In the genomic region with DNA sequence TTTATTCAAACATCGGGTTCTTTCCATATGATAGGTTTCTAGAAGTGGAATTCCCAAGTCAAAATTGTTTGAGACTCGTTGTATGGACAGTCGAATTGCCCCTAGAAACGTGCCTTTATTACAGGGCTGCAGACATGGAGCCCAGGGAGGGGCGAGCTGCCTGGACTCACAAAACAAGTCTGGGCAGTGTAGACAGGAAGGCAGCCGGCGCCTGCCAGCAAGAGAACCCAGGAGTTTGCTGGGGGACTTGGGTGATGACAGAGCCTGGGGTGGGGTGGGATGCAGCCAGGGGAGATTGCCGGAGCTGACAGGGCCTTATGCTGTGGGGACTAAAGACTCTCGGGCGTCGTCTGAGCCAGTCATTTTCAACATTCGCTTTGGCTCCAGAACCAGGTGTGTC, we compare ENCODE assay signal across 22 cellular contexts.
A peak's percentile ranks its signal among the peaks of the same experiment; 100 is the strongest.
DNase-seq lines count a peak whose midpoint lies in the region; ATAC-seq and TF ChIP-seq lines count a peak whose summit lies in the region.
"Had no signal": no experiment of that assay in that cellular context is flagged by ENCODE, and none has a peak within 500 bp of the region (broad histone marks: within the 10 kb centered on the region; RNA-seq: fewer than 3 reads in every experiment).

No MANE protein-coding gene starts in this region.

- no peak for TF ChIP-seq POLR2A in prostate gland (IDR thresholded peaks at IDR 0.05)

- CTCF ChIA-PET in RWPE1 (lab: Yijun Ruan, JAX) = interaction anchor here (0.7 kb wide), 1 partner anchor 658 kb away, joined by 3 read pairs; no protein-coding TSS in a partner anchor

- POLR2A ChIA-PET in RWPE1 (lab: Yijun Ruan, JAX; ENCODE audit: low non-redundant PET) = no interaction called here

- no peaks in the 10 kb centered on the region for H3K27me3 ChIP-seq in prostate gland (replicated peaks; ENCODE audit: insufficient read depth)

- intact Hi-C loops in prostate gland (cut with DNase I) = no loop called here

- no peaks in the 10 kb centered on the region for H3K9me3 ChIP-seq in prostate gland

- WGBS in prostate gland = 50% methylated on average over 12 of the region's 12 CpGs

- H3K36me3 ChIP-seq in prostate gland = no peaks in the 10 kb centered on the region
- H3K36me3 ChIP-seq: BLaER1 treated with 17β-estradiol and CSF1 and Interleukin-3, amounts not matched to agents 10 nM and 100 nM had no signal

- DNase-seq in HPDE6-E6E7 (ENCODE audit: extremely low spot score) (peak; percentile 4), RWPE1 (ENCODE audit: low spot score) (peak; percentile 7), islet precursor cell (peak; percentile 71), prostate gland (ENCODE audit: low spot score) (peak; percentile 53)
- no peak for DNase-seq in activated CD4-positive, alpha-beta T cell treated with anti-CD3 and anti-CD28 coated beads, Interleukin-2, amount 50 U/mL, for 4 hours
- DNase-seq in activated CD4-positive, alpha-beta T cell treated with anti-CD3 and anti-CD28 coated beads, Interleukin-2, amount 50 U/mL, for 1 hour = no peak
- DNase-seq: AML-193; CD4-positive, alpha-beta T cell; Kasumi-1; NCI-H1092 treated with DMSO at 0.1 percent for 48 hours; NCI-H1436; NCI-H187; NCI-H2081 treated with DMSO at 0.1 percent for 48 hours; NCI-H2171 treated with DMSO at 0.1 percent for 48 hours; NCI-H345; NCI-H510A treated with DMSO at 0.1 percent for 48 hours; RPMI8226; SHP77 had no signal

- H3K27ac ChIP-seq in RWPE1 (no peak overlapping the region), prostate gland (peak overlapping the region in 1 of 2 donors; percentile 69)
- H3K27ac ChIP-seq: A549; BLaER1 treated with 17β-estradiol and CSF1 and Interleukin-3, amounts not matched to agents 10 nM and 100 nM had no signal

- H3K4me1 ChIP-seq in prostate gland (replicated peaks) = peaks cover 5% of the 10 kb centered on the region
- H3K4me1 ChIP-seq: A549 had no signal

- no peak overlapping the region for H3K4me3 ChIP-seq in prostate gland
- H3K4me3 ChIP-seq: A549; BLaER1 treated with 17β-estradiol and CSF1 and Interleukin-3, amounts not matched to agents 10 nM and 100 nM had no signal

- ATAC-seq in HG03135 (IDR thresholded peaks at IDR 0.05; ENCODE audit: unreplicated experiment) = no peak
- ATAC-seq: A549, HepG2 had no signal

- TF ChIP-seq CTCF in RWPE1 (conservative IDR thresholded peaks at IDR 0.05; ENCODE audit: low read depth) (no peak), prostate gland (IDR thresholded peaks at IDR 0.05) (no peak)

Comparison
In these comparisons a context has a peak if more than half of its experiments do, and no peak if none do; other contexts are left out.
1. DNase-seq: peak in HPDE6-E6E7 (single experiment), RWPE1 (single experiment), islet precursor cell (single experiment) and prostate gland (single experiment); none in activated CD4-positive, alpha-beta T cell treated with anti-CD3 and anti-CD28 coated beads, Interleukin-2, amount 50 U/mL, for 4 hours (0 of 2) and activated CD4-positive, alpha-beta T cell treated with anti-CD3 and anti-CD28 coated beads, Interleukin-2, amount 50 U/mL, for 1 hour (single experiment).